Comparison of ENCODE assay signal across 8 cellular contexts in the genomic region with DNA sequence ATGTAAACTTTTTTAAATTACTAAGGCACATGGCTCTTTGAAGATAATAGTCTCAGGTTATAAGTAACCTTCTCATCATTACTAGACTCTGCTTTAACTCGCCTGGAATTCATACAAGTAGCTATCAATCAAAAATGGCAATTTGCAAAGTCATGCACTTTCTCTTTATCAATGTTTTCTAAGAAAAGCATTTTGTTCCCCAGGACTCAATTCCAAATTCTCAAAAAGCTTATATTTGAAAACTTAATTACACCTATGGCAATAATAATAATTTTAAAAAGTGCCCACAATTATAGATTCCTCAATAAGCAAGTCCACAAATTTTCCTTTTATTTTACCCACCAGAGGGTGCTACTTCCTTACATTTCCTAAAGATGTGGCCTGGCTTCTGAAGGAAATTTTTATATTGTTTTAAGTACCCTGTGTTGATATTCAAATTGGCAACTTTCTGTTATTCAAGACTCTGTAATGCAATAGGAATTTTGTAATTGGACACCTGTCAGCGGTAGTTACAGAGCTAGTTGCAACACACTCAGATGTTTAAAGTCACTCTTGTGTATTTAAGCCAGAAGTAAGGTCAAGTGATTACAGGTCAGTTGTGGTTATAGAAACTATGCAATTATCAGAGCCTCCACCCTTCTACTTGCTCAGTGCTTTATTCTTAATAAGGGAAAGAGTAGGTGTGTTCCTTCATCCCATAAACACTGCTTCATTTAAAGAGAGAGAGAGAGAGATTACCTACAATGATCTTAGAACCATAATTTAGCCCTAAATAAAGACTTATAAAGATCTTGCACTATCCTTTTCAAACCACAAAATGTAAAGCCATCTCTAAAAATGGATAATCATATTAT. TPM values are rescaled to one million over a fixed set of nuclear protein-coding genes. Genes with fewer than 3 reads are reported as not detected.
A peak's percentile ranks its signal among the peaks of the same experiment; 100 is the strongest.
DNase-seq lines count a peak whose midpoint lies in the region; ATAC-seq and TF ChIP-seq lines count a peak whose summit lies in the region.

No MANE protein-coding gene starts in this region.

- H3K4me1 ChIP-seq in IMR-90 (ENCODE audit: control insufficient read depth, insufficient read depth, low read length), result peaks cover 2% of the 10 kb centered on the region; the same call in 1 of the 2 replicates

- dilution Hi-C loops in IMR-90 (cut with HindIII; ENCODE audit: low sequenced_read_pairs, unreplicated experiment), result no loop called here

- no peak overlapping the region for H3K4me3 ChIP-seq in IMR-90 (ENCODE audit: insufficient read depth, low read depth, low read length)
- H3K4me3 ChIP-seq in epithelial cell of esophagus (ENCODE audit: low read length), result peak overlapping the region; percentile 46

- H2BK20ac ChIP-seq in IMR-90 (ENCODE audit: low read depth, low read length), result no peak overlapping the region

- peak; percentile 18 for DNase-seq in GM04503 (ENCODE audit: low read depth)
- peak; percentile 78 for DNase-seq in IMR-90
- DNase-seq in OCI-M1 (lab: John Stamatoyannopoulos, UW), result peak; percentile 71
- DNase-seq in epithelial cell of esophagus (ENCODE audit: low read depth), result peak; percentile 96
- peak; percentile 82 for DNase-seq in myocyte (ENCODE audit: low read depth)
- DNase-seq in NK-92 treated with Interleukin-12 subunit alpha and Interleukin-12 subunit beta, amount 100 ng/mL, for 24 hours (lab: John Stamatoyannopoulos, UW), result no peak
- DNase-seq in activated CD4-positive, CD25-positive, alpha-beta regulatory T cell (lab: John Stamatoyannopoulos, UW), result no peak

- TF ChIP-seq POLR2A in IMR-90 (IDR thresholded peaks at IDR 0.05; ENCODE audit: low read depth, low read length), result no peak

- H4K91ac ChIP-seq in IMR-90 (ENCODE audit: insufficient read depth, low read depth, low read length), result no peak overlapping the region

- 0 out of 2 replicates have a peak overlapping the region, but pooled peaks have one; percentile 23 for H3K4me2 ChIP-seq in IMR-90 (ENCODE audit: low read depth, low read length)

- H3K27me3 ChIP-seq in IMR-90 (ENCODE audit: control insufficient read depth, insufficient read depth, low read length), result 0 out of 2 replicates have a peak, but pooled peaks cover under 1% of the 10 kb centered on the region

- BruUV-seq in IMR-90 (replicated peaks; lab: Mats Ljungman, UMichigan), result no TSS peak

- H4K8ac ChIP-seq in IMR-90 (ENCODE audit: low read depth in 2 of 2, low read length in 2 of 2), result no peak overlapping the region

- no peak overlapping the region for H3K9ac ChIP-seq in IMR-90 (ENCODE audit: low read depth, low read length)

- no peak overlapping the region for H3K27ac ChIP-seq in IMR-90 (ENCODE audit: insufficient read depth, low read length)

- CTCF ChIA-PET in IMR-90 (lab: Yijun Ruan, JAX), result interaction anchor here (0.5 to 1.5 kb wide), 3 partner anchors 68 to 667 kb away, joined by 4 to 5 read pairs (median 4); no protein-coding TSS in a partner anchor

- intact Hi-C loops in IMR-90 (cut with micrococcal nuclease), result loop anchor here (2.0 to 10.0 kb wide), 5 partner anchors 46 to 1057 kb away; no protein-coding TSS in a partner anchor

- H2AFZ ChIP-seq in IMR-90 (replicated peaks; ENCODE audit: low read length, poor library complexity), result no peak overlapping the region

- no peak overlapping the region for H2BK5ac ChIP-seq in IMR-90 (ENCODE audit: low read depth, low read length, poor library complexity, severe bottlenecking)

- no peak overlapping the region for H3K18ac ChIP-seq in IMR-90 (ENCODE audit: low read depth, low read length)

- no peaks in the 10 kb centered on the region; the same call in 1 of the 2 replicates for H3K9me1 ChIP-seq in IMR-90 (ENCODE audit: insufficient read depth, low read length)

- H4K5ac ChIP-seq in IMR-90 (ENCODE audit: low read depth, low read length), result no peak overlapping the region

- H2AK5ac ChIP-seq in IMR-90 (ENCODE audit: low read depth, low read length), result no peak overlapping the region

- in situ Hi-C loops in IMR-90 (cut with MboI; ENCODE audit: low sequenced_read_pairs), result no loop called here

- H3K36me3 ChIP-seq in IMR-90 (ENCODE audit: control insufficient read depth, insufficient read depth, low read length), result no peaks in the 10 kb centered on the region

- ATAC-seq in IMR-90 (ENCODE audit: low read depth) (peak; percentile 77), HG03571 (IDR thresholded peaks at IDR 0.05; ENCODE audit: unreplicated experiment) (no peak)

- no peak overlapping the region for H3K4ac ChIP-seq in IMR-90 (ENCODE audit: low read depth, low read length)

- H4K20me1 ChIP-seq in IMR-90 (ENCODE audit: insufficient read depth, low read length), result no peaks in the 10 kb centered on the region

- no peak overlapping the region for H3K56ac ChIP-seq in IMR-90 (ENCODE audit: extremely low read depth, insufficient read depth, low read length)

- no peaks in the 10 kb centered on the region for H3K79me1 ChIP-seq in IMR-90 (ENCODE audit: low read depth in 1 of 2, low read length in 2 of 2)

- no peak overlapping the region for H2BK120ac ChIP-seq in IMR-90 (ENCODE audit: low read depth, low read length)

- POLR2A ChIA-PET in IMR-90 (lab: Charles Lee; ENCODE audit: unreplicated experiment), result no interaction called here

- no peak overlapping the region for H3K23ac ChIP-seq in IMR-90 (ENCODE audit: low read depth, low read length)

- no peak overlapping the region for H2AK9ac ChIP-seq in IMR-90 (replicated peaks; ENCODE audit: low read depth, low read length, poor library complexity)

- H3K9me3 ChIP-seq in IMR-90 (ENCODE audit: control insufficient read depth, insufficient read depth, low read length), result no peaks in the 10 kb centered on the region

- no peak overlapping the region for H2BK15ac ChIP-seq in IMR-90 (ENCODE audit: low read depth, low read length)

- TF ChIP-seq RAD21 in IMR-90 (IDR thresholded peaks at IDR 0.05; ENCODE audit: low read length), result peak; percentile 61

- H3K14ac ChIP-seq in IMR-90 (replicated peaks; ENCODE audit: low read depth, low read length), result no peak overlapping the region

- WGBS in IMR-90 (ENCODE audit: extremely low coverage in 2 of 2, insufficient read length in 1 of 2), 2 experiments, result no CpG with 5 or more reads among the region's 2 CpGs

- peak; percentile 61 for TF ChIP-seq CTCF in IMR-90 (conservative IDR thresholded peaks at IDR 0.05; ENCODE audit: low read depth, low read length)
- TF ChIP-seq CTCF in epithelial cell of esophagus (IDR thresholded peaks at IDR 0.05; ENCODE audit: insufficient read depth, low read depth, low read length, missing control alignments), result peak; percentile 41

TF ChIP-seq in IMR-90, 13 proteins besides CTCF, POLR2A, EP300 and RAD21:
- TF ChIP-seq MXI1 (IDR thresholded peaks at IDR 0.05; ENCODE audit: borderline replicate concordance, low read depth, low read length), result no peak
- TF ChIP-seq CEBPB (IDR thresholded peaks at IDR 0.05; ENCODE audit: low read depth, low read length), result peak; percentile 79
- no peak for TF ChIP-seq FOS (IDR thresholded peaks at IDR 0.05; ENCODE audit: low read depth, low read length)
- TF ChIP-seq SMC3 (IDR thresholded peaks at IDR 0.05; ENCODE audit: low read depth, low read length), result peak; percentile 53
- TF ChIP-seq RFX5 (IDR thresholded peaks at IDR 0.05; ENCODE audit: low read depth, low read length), result no peak
TF ChIP-seq in IMR-90: peak in this region for 2.

RNA-seq across cellular contexts. Expression of a gene that starts 47.1 kb away (rescaled TPM):
- total RNA-seq in IMR-90 (2012; rRNA removed) (not detected in 2 replicates), myocyte (0.21 and 0.43 TPM in 2 replicates)
- polyA plus RNA-seq in IMR-90 (2012; rRNA removed), result not detected in 2 replicates
- polyA plus RNA-seq in IMR-90 (2012; cell fraction: cytosol; rRNA removed), result not detected in 2 replicates
- not detected in 2 replicates for polyA plus RNA-seq in IMR-90 (2012; cell fraction: nucleus; rRNA removed; ENCODE audit: low replicate concordance)
- 0.08 TPM for polyA plus RNA-seq in myocyte (2012)

RNA-seq across cellular contexts. Expression of a gene that starts 49.1 kb away (rescaled TPM):
- 2.3 and 5.3 TPM in 2 replicates for total RNA-seq in IMR-90 (2012; rRNA removed)
- 7.4 and 7.9 TPM in 2 replicates for polyA plus RNA-seq in IMR-90 (2012; rRNA removed)
- 2.1 and 5.6 TPM in 2 replicates for polyA plus RNA-seq in IMR-90 (2012; cell fraction: cytosol; rRNA removed)
- polyA plus RNA-seq in IMR-90 (2012; cell fraction: nucleus; rRNA removed; ENCODE audit: low replicate concordance), result 3.5 and 7.3 TPM in 2 replicates
- total RNA-seq in myocyte, result 24.4 and 32.2 TPM in 2 replicates
- polyA plus RNA-seq in myocyte (2012), result 19.8 TPM

Comparison
In these comparisons a context has a peak if more than half of its experiments do, and no peak if none do; other contexts are left out.
1. DNase-seq: peak in GM04503 (single experiment), IMR-90 (single experiment), OCI-M1 (single experiment), epithelial cell of esophagus (single experiment) and myocyte (single experiment); none in NK-92 treated with Interleukin-12 subunit alpha and Interleukin-12 subunit beta, amount 100 ng/mL, for 24 hours (single experiment) and activated CD4-positive, CD25-positive, alpha-beta regulatory T cell (0 of 4).